24 cellular contexts compared by ENCODE assay signal in genomic region chr16:85494315-85494714, GRCh38.
DNase-seq lines count a peak whose midpoint lies in the region; ATAC-seq, FAIRE-seq and TF ChIP-seq lines count a peak whose summit lies in the region.
"Had no signal": no experiment of that assay in that cellular context is flagged by ENCODE, and none has a peak within 500 bp of the region (broad histone marks: within the 10 kb centered on the region; RNA-seq: fewer than 3 reads in every experiment).

No MANE protein-coding gene starts in this region.

- CTCF ChIA-PET in HEK293 (lab: Yijun Ruan, JAX): interaction anchor here (0.6 kb wide), 2 partner anchors 43 to 122 kb away, joined by 3 to 4 read pairs; no protein-coding TSS in a partner anchor
- CTCF ChIA-PET in K562 (lab: Yijun Ruan, JAX; ENCODE audit: low intra/inter-chr PET ratio): no interaction called here

- no peak overlapping the region for H2AK5ac ChIP-seq in trophoblast cell (ENCODE audit: low read length)

- H3K4ac ChIP-seq in trophoblast cell (ENCODE audit: low read depth, low read length): no peak overlapping the region

- no peak overlapping the region for H4K12ac ChIP-seq in trophoblast cell (ENCODE audit: low read depth, low read length)

- H3K27me3 ChIP-seq in K562 (ENCODE audit: control insufficient read depth in 2 of 2, insufficient read depth in 2 of 2, low read length in 2 of 2) (no peaks in the 10 kb centered on the region), trophoblast cell (ENCODE audit: insufficient read depth, low read length) (no peaks in the 10 kb centered on the region)
- H3K27me3 ChIP-seq: BE2C had no signal

- peak overlapping the region; percentile 45 for H4K91ac ChIP-seq in trophoblast cell (ENCODE audit: low read depth, low read length)

- TF ChIP-seq POLR2A in K562 (conservative IDR thresholded peaks at IDR 0.05) (no peak), erythroblast (IDR thresholded peaks at IDR 0.05; ENCODE audit: low read length) (no peak)

- POLR2A ChIA-PET in HEK293 (lab: Yijun Ruan, JAX): no interaction called here
- POLR2A ChIA-PET in K562 (lab: Yijun Ruan, JAX): interaction anchor here (1.2 to 2.3 kb wide), 4 partner anchors 18 to 73 kb away, joined by 3 to 7 read pairs (median 5); no protein-coding TSS in a partner anchor

- no peaks in the 10 kb centered on the region; the same call in none of the 2 replicates for H4K20me1 ChIP-seq in K562 (replicated peaks; ENCODE audit: control insufficient read depth, insufficient read depth, low read length)

- H3K9ac ChIP-seq in K562 (ENCODE audit: insufficient read depth in 1 of 2, low read depth in 2 of 2, low read length in 2 of 2): no peak overlapping the region
- H3K9ac ChIP-seq in trophoblast cell (ENCODE audit: low read length): no peak overlapping the region

- H2BK12ac ChIP-seq in trophoblast cell (ENCODE audit: low read length): no peak overlapping the region

- H3K4me1 ChIP-seq in HEK293 (ENCODE audit: control insufficient read depth, insufficient read depth, low read length) (no peaks in the 10 kb centered on the region), K562 (replicated peaks in 1 of 2; ENCODE audit: control insufficient read depth in 2 of 2, insufficient read depth in 2 of 2, low read length in 2 of 2) (peaks cover 18 to 60% of the 10 kb centered on the region in 2 experiments), trophoblast cell (ENCODE audit: control insufficient read depth in 1 of 2, insufficient read depth in 2 of 2, low read length in 2 of 2) (peaks cover 17 to 23% of the 10 kb centered on the region in 2 experiments)

- intact Hi-C loops in K562 (cut with micrococcal nuclease): no loop called here

- no peaks in the 10 kb centered on the region for H3K9me3 Mint-ChIP-seq in activated naive CD8-positive, alpha-beta T cell treated with anti-CD3 and anti-CD28 coated beads for 36 hours
- H3K9me3 Mint-ChIP-seq in activated naive CD8-positive, alpha-beta T cell treated with anti-CD3 and anti-CD28 coated beads, Interleukin-2, amount 50 U/mL, for 24 hours: no peaks in the 10 kb centered on the region
- H3K9me3 Mint-ChIP-seq: CD4-positive, alpha-beta memory T cell; GM23338; H9 had no signal

- no peaks in the 10 kb centered on the region for H3K9me1 ChIP-seq in K562 (ENCODE audit: control insufficient read depth, insufficient read depth, low read length)

- H3K18ac ChIP-seq in trophoblast cell (ENCODE audit: low read length): peak overlapping the region; percentile 33

- no peaks in the 10 kb centered on the region for H3K36me3 Mint-ChIP-seq in activated naive CD8-positive, alpha-beta T cell treated with anti-CD3 and anti-CD28 coated beads for 36 hours
- no peaks in the 10 kb centered on the region for H3K36me3 Mint-ChIP-seq in activated naive CD8-positive, alpha-beta T cell treated with anti-CD3 and anti-CD28 coated beads, Interleukin-2, amount 50 U/mL, for 24 hours (ENCODE audit: low read depth)
- H3K36me3 Mint-ChIP-seq: CD4-positive, alpha-beta memory T cell had no signal

- peaks cover 12% of the 10 kb centered on the region for H3K4me1 Mint-ChIP-seq in activated naive CD8-positive, alpha-beta T cell treated with anti-CD3 and anti-CD28 coated beads for 36 hours
- H3K4me1 Mint-ChIP-seq in activated naive CD8-positive, alpha-beta T cell treated with anti-CD3 and anti-CD28 coated beads, Interleukin-2, amount 50 U/mL, for 24 hours: peaks cover 18% of the 10 kb centered on the region
- H3K4me1 Mint-ChIP-seq: CD4-positive, alpha-beta memory T cell had no signal

- no peak overlapping the region for H4K8ac ChIP-seq in trophoblast cell (ENCODE audit: low read depth, low read length)

- H3K4me2 ChIP-seq in K562 (ENCODE audit: insufficient read depth, low read length) (no peak overlapping the region), trophoblast cell (ENCODE audit: low read length) (no peak overlapping the region)
- H3K4me2 ChIP-seq: GM23338 had no signal

- TF ChIP-seq EP300 in K562 (IDR thresholded peaks at IDR 0.05; ENCODE audit: low read length): no peak

- H3K27me3 Mint-ChIP-seq in activated naive CD8-positive, alpha-beta T cell treated with anti-CD3 and anti-CD28 coated beads for 36 hours: no peaks in the 10 kb centered on the region
- H3K27me3 Mint-ChIP-seq in activated naive CD8-positive, alpha-beta T cell treated with anti-CD3 and anti-CD28 coated beads, Interleukin-2, amount 50 U/mL, for 24 hours: peaks cover 2% of the 10 kb centered on the region
- H3K27me3 Mint-ChIP-seq: CD4-positive, alpha-beta memory T cell had no signal

- no peak overlapping the region for H2AFZ ChIP-seq in K562 (ENCODE audit: low read depth, low read length)
- no peak overlapping the region for H2AFZ ChIP-seq in trophoblast cell (ENCODE audit: insufficient read depth, low read length, poor library complexity)
- H2AFZ ChIP-seq: GM23338 had no signal

- DNase-seq in activated naive CD8-positive, alpha-beta T cell treated with anti-CD3 and anti-CD28 coated beads for 36 hours: no peak
- no peak for DNase-seq in activated naive CD8-positive, alpha-beta T cell treated with anti-CD3 and anti-CD28 coated beads, Interleukin-2, amount 50 U/mL, for 24 hours
- DNase-seq in K562 (ENCODE audit: extremely low read depth in 1 of 4, low spot score in 3 of 4) (no peak), trophoblast cell (no peak), GF-D8 (lab: John Stamatoyannopoulos, UW) (no peak), erythroblast (lab: John Stamatoyannopoulos, UW) (no peak)
- DNase-seq: ACHN; AML-193; BE2C; C1 segment of cervical spinal cord; CD4-positive, alpha-beta memory T cell; COR-L47; DMS153; DND-41; H9 had no signal

- H3K27ac ChIP-seq in HEK293 (ENCODE audit: extremely low read depth, low read depth, low read length) (no peak overlapping the region), K562 (ENCODE audit: extremely low read depth, low read depth, low read length) (no peak overlapping the region), trophoblast cell (ENCODE audit: low read depth, low read length) (no peak overlapping the region)
- H3K27ac ChIP-seq: 22Rv1 had no signal

- no peak overlapping the region for H3K4me3 Mint-ChIP-seq in activated naive CD8-positive, alpha-beta T cell treated with anti-CD3 and anti-CD28 coated beads for 36 hours
- H3K4me3 Mint-ChIP-seq in activated naive CD8-positive, alpha-beta T cell treated with anti-CD3 and anti-CD28 coated beads, Interleukin-2, amount 50 U/mL, for 24 hours: no peak overlapping the region
- H3K4me3 Mint-ChIP-seq: CD4-positive, alpha-beta memory T cell; GM23338; H9 had no signal

- H3K23ac ChIP-seq in trophoblast cell (ENCODE audit: low read length): no peak overlapping the region

- H3K27ac Mint-ChIP-seq in activated naive CD8-positive, alpha-beta T cell treated with anti-CD3 and anti-CD28 coated beads for 36 hours: peak overlapping the region; percentile 7
- no peak overlapping the region for H3K27ac Mint-ChIP-seq in activated naive CD8-positive, alpha-beta T cell treated with anti-CD3 and anti-CD28 coated beads, Interleukin-2, amount 50 U/mL, for 24 hours
- H3K27ac Mint-ChIP-seq: CD4-positive, alpha-beta memory T cell; GM23338 had no signal

- in situ Hi-C loops in K562 (cut with MboI): no loop called here

- ATAC-seq in activated naive CD8-positive, alpha-beta T cell treated with anti-CD3 and anti-CD28 coated beads, Interleukin-2, amount 50 U/mL, for 24 hours: no peak
- ATAC-seq in K562 (no peak), GM19328 (IDR thresholded peaks at IDR 0.05; ENCODE audit: unreplicated experiment) (no peak)
- ATAC-seq: GM12878, GM23338, HCT116 had no signal

- H2BK120ac ChIP-seq in trophoblast cell (ENCODE audit: insufficient read depth, low read length, poor library complexity): peak overlapping the region; percentile 30

- H3K14ac ChIP-seq in trophoblast cell (ENCODE audit: low read length): no peak overlapping the region

- no peaks in the 10 kb centered on the region for H3K36me3 ChIP-seq in HEK293 (ENCODE audit: control insufficient read depth in 2 of 2, insufficient read depth in 1 of 2, low read length in 2 of 2)
- H3K36me3 ChIP-seq in K562 (ENCODE audit: control insufficient read depth, insufficient read depth, low read length): peaks cover 8% of the 10 kb centered on the region; the same call in 2 of the 3 replicates
- no peaks in the 10 kb centered on the region for H3K36me3 ChIP-seq in trophoblast cell (ENCODE audit: control insufficient read depth in 1 of 2, insufficient read depth in 2 of 2, low read length in 2 of 2)
- H3K36me3 ChIP-seq: BE2C had no signal

- H3K9me3 ChIP-seq in HEK293 (ENCODE audit: control insufficient read depth, insufficient read depth, low read depth, low read length) (no peaks in the 10 kb centered on the region), K562 (replicated peaks; ENCODE audit: control insufficient read depth, insufficient read depth, low read depth, low read length) (no peaks in the 10 kb centered on the region), trophoblast cell (ENCODE audit: insufficient read depth, low read depth, low read length) (no peaks in the 10 kb centered on the region)
- H3K9me3 ChIP-seq: BE2C had no signal

- TF ChIP-seq CTCF in HEK293 (tag by site-specific recombination; IDR thresholded peaks at IDR 0.05) (no peak), K562 (IDR thresholded peaks at IDR 0.05 in 2 of 3, conservative IDR thresholded peaks at IDR 0.05 in 1 of 3; ENCODE audit: insufficient read depth in 2 of 3, low read depth in 1 of 3, low read length in 3 of 3) (no peak)

- no peak overlapping the region for H3K4me3 ChIP-seq in HEK293 (ENCODE audit: low read depth, low read length)
- H3K4me3 ChIP-seq in K562: no peak overlapping the region
- no peak overlapping the region for H3K4me3 ChIP-seq in trophoblast cell (ENCODE audit: low read depth, low read length)
- H3K4me3 ChIP-seq: GM12878, GM23338 had no signal

- 88% methylated on average over 1 of the region's 1 CpG for WGBS in K562 (ENCODE audit: insufficient coverage, low coverage, missing lambda C conversion rate)
- WGBS in trophoblast cell (ENCODE audit: extremely low coverage, insufficient coverage, insufficient read length): no CpG with 5 or more reads among the region's 1 CpG

- peaks cover 36% of the 10 kb centered on the region for H3K79me2 ChIP-seq in K562 (ENCODE audit: control insufficient read depth, insufficient read depth, low read length)
- peaks cover 8% of the 10 kb centered on the region for H3K79me2 ChIP-seq in trophoblast cell (ENCODE audit: control insufficient read depth, insufficient read depth, low read length, poor library complexity)

- TF ChIP-seq RAD21 in K562 (CRISPR knock-in tag; conservative IDR thresholded peaks at IDR 0.05 in 1 of 2, IDR thresholded peaks at IDR 0.05 in 1 of 2): no peak

- FAIRE-seq in K562 (lab: Jason Lieb, UNC): no peak
- FAIRE-seq: A204.1, G401.6, GM12878, GM19239 had no signal

- H3K79me1 ChIP-seq in trophoblast cell (ENCODE audit: low read length): peaks cover 20% of the 10 kb centered on the region

- no peak overlapping the region for H2BK5ac ChIP-seq in trophoblast cell (ENCODE audit: low read depth, low read length, poor library complexity)

- BruUV-seq in K562 (replicated peaks; lab: Mats Ljungman, UMichigan): no TSS peak

TF ChIP-seq in HEK293, 187 proteins besides CTCF, POLR2A, EP300 and RAD21 (continues in another document):
- TF ChIP-seq SALL2 (tag by site-specific recombination; IDR thresholded peaks at IDR 0.05; ENCODE audit: borderline replicate concordance): no peak
- peak; percentile 83 for TF ChIP-seq ZNF121 (tag by site-specific recombination; IDR thresholded peaks at IDR 0.05)

TF ChIP-seq in K562, 482 proteins besides CTCF, POLR2A, EP300 and RAD21 (continues in another document):
- peak; percentile 87 for TF ChIP-seq ZNF121 (CRISPR knock-in tag; conservative IDR thresholded peaks at IDR 0.05)
- TF ChIP-seq ZNF717 (CRISPR knock-in tag; IDR thresholded peaks at IDR 0.05): no peak
